Comparison of ENCODE assay signal across 11 cellular contexts in genomic region chr19:18093439-18094161, GRCh38. TPM values are rescaled to one million over a fixed set of nuclear protein-coding genes. Genes with fewer than 3 reads are reported as not detected.
A peak's percentile ranks its signal among the peaks of the same experiment; 100 is the strongest.
DNase-seq lines count a peak whose midpoint lies in the region; ATAC-seq and TF ChIP-seq lines count a peak whose summit lies in the region.
"Had no signal": no experiment of that assay in that cellular context is flagged by ENCODE, and none has a peak within 500 bp of the region (broad histone marks: within the 10 kb centered on the region; RNA-seq: fewer than 3 reads in every experiment).

No MANE protein-coding gene starts in this region.

- no peak for ATAC-seq in activated naive CD8-positive, alpha-beta T cell treated with anti-CD3 and anti-CD28 coated beads, Interleukin-2, amount 50 U/mL, for 24 hours

- TF ChIP-seq CTCF in hepatocyte (IDR thresholded peaks at IDR 0.05; ENCODE audit: poor library complexity) (no peak), neural progenitor cell (IDR thresholded peaks at IDR 0.05) (no peak)

- no peaks in the 10 kb centered on the region for H4K20me1 ChIP-seq in hepatocyte (ENCODE audit: insufficient read depth, poor library complexity, severe bottlenecking)
- no peaks in the 10 kb centered on the region for H4K20me1 ChIP-seq in neural progenitor cell (ENCODE audit: low read depth)
- H4K20me1 ChIP-seq: BLaER1 treated with 17β-estradiol and CSF1 and Interleukin-3, amounts not matched to agents 10 nM and 100 nM had no signal

- H3K9me3 ChIP-seq in hepatocyte (ENCODE audit: low read depth) (no peaks in the 10 kb centered on the region), neural progenitor cell (ENCODE audit: low read depth) (no peaks in the 10 kb centered on the region)
- H3K9me3 ChIP-seq: BLaER1 treated with 17β-estradiol and CSF1 and Interleukin-3, amounts not matched to agents 10 nM and 100 nM had no signal

- no peaks in the 10 kb centered on the region for H3K9me2 ChIP-seq in hepatocyte (replicated peaks; ENCODE audit: insufficient read depth)

- H3K27ac Mint-ChIP-seq in activated naive CD8-positive, alpha-beta T cell = peak overlapping the region; percentile 22
- no peak overlapping the region for H3K27ac Mint-ChIP-seq in activated naive CD8-positive, alpha-beta T cell treated with anti-CD3 and anti-CD28 coated beads, Interleukin-2, amount 50 U/mL, for 24 hours
- no peak overlapping the region for H3K27ac Mint-ChIP-seq in neural progenitor cell

- H3K79me2 ChIP-seq in hepatocyte = no peaks in the 10 kb centered on the region
- no peaks in the 10 kb centered on the region for H3K79me2 ChIP-seq in neural progenitor cell (ENCODE audit: low read depth)
- H3K79me2 ChIP-seq: parathyroid adenoma had no signal

- H3K4me3 ChIP-seq in hepatocyte (no peak overlapping the region), neural progenitor cell (no peak overlapping the region)
- H3K4me3 ChIP-seq: BLaER1 treated with 17β-estradiol and CSF1 and Interleukin-3, amounts not matched to agents 10 nM and 100 nM; cardiac muscle cell had no signal

- WGBS in hepatocyte (ENCODE audit: low lambda C conversion rate, missing lambda C conversion rate) = 81% methylated on average over 6 of the region's 6 CpGs

- H2AFZ ChIP-seq in hepatocyte (no peak overlapping the region), neural progenitor cell (replicated peaks) (no peak overlapping the region)
- H2AFZ ChIP-seq: parathyroid adenoma had no signal

- H3K27ac ChIP-seq in hepatocyte = no peak overlapping the region
- no peak overlapping the region for H3K27ac ChIP-seq in neural progenitor cell
- H3K27ac ChIP-seq: BLaER1 treated with 17β-estradiol and CSF1 and Interleukin-3, amounts not matched to agents 10 nM and 100 nM; cardiac muscle cell; parathyroid adenoma had no signal

- H3K36me3 ChIP-seq in hepatocyte (replicated peaks; ENCODE audit: insufficient read depth, low read depth) (no peaks in the 10 kb centered on the region), neural progenitor cell (no peaks in the 10 kb centered on the region)
- H3K36me3 ChIP-seq: BLaER1 treated with 17β-estradiol and CSF1 and Interleukin-3, amounts not matched to agents 10 nM and 100 nM; cardiac muscle cell had no signal

- peaks cover 47% of the 10 kb centered on the region for H3K4me1 Mint-ChIP-seq in activated naive CD8-positive, alpha-beta T cell (ENCODE audit: low read depth)
- H3K4me1 Mint-ChIP-seq in activated naive CD8-positive, alpha-beta T cell treated with anti-CD3 and anti-CD28 coated beads, Interleukin-2, amount 50 U/mL, for 24 hours = peaks cover 57% of the 10 kb centered on the region
- H3K4me1 Mint-ChIP-seq in neural progenitor cell = peaks cover 14% of the 10 kb centered on the region

- H3K4me1 ChIP-seq in hepatocyte (ENCODE audit: insufficient read depth) (peaks cover 5% of the 10 kb centered on the region), neural progenitor cell (no peaks in the 10 kb centered on the region)

- H3K4me2 ChIP-seq in hepatocyte (no peak overlapping the region), neural progenitor cell (no peak overlapping the region)

- H3K27me3 Mint-ChIP-seq in activated naive CD8-positive, alpha-beta T cell = no peaks in the 10 kb centered on the region
- H3K27me3 Mint-ChIP-seq in activated naive CD8-positive, alpha-beta T cell treated with anti-CD3 and anti-CD28 coated beads, Interleukin-2, amount 50 U/mL, for 24 hours = no peaks in the 10 kb centered on the region
- H3K27me3 Mint-ChIP-seq in neural progenitor cell (ENCODE audit: insufficient read depth, low read depth) = peaks cover 6% of the 10 kb centered on the region

- H3F3A ChIP-seq in neural progenitor cell (ENCODE audit: low read depth) = peaks cover 12% of the 10 kb centered on the region

- no peaks in the 10 kb centered on the region for H3K9me3 Mint-ChIP-seq in activated naive CD8-positive, alpha-beta T cell (ENCODE audit: low read depth)
- no peaks in the 10 kb centered on the region for H3K9me3 Mint-ChIP-seq in activated naive CD8-positive, alpha-beta T cell treated with anti-CD3 and anti-CD28 coated beads, Interleukin-2, amount 50 U/mL, for 24 hours
- no peaks in the 10 kb centered on the region for H3K9me3 Mint-ChIP-seq in neural progenitor cell

- peaks cover 2% of the 10 kb centered on the region for H3K36me3 Mint-ChIP-seq in activated naive CD8-positive, alpha-beta T cell
- H3K36me3 Mint-ChIP-seq in activated naive CD8-positive, alpha-beta T cell treated with anti-CD3 and anti-CD28 coated beads, Interleukin-2, amount 50 U/mL, for 24 hours (ENCODE audit: low read depth) = no peaks in the 10 kb centered on the region
- no peaks in the 10 kb centered on the region for H3K36me3 Mint-ChIP-seq in neural progenitor cell

- H3K27me3 ChIP-seq in hepatocyte (peaks cover 8% of the 10 kb centered on the region), neural progenitor cell (peaks cover 16% of the 10 kb centered on the region)
- H3K27me3 ChIP-seq: BLaER1 treated with 17β-estradiol and CSF1 and Interleukin-3, amounts not matched to agents 10 nM and 100 nM had no signal

- no peak for DNase-seq in activated naive CD8-positive, alpha-beta T cell treated with anti-CD3 and anti-CD28 coated beads, Interleukin-2, amount 50 U/mL, for 24 hours
- DNase-seq in NCI-H524 treated with DMSO at 0.1 percent for 48 hours (lab: John Stamatoyannopoulos, UW) (peak; percentile 59), cerebellar cortex (ENCODE audit: low spot score) (peak; percentile 70), GOT3 (lab: John Stamatoyannopoulos, UW) (no peak), hepatocyte (ENCODE audit: low spot score) (no peak), DMS79 (lab: John Stamatoyannopoulos, UW) (no peak), neural progenitor cell (ENCODE audit: low spot score) (no peak)

- no peak overlapping the region for H3K4me3 Mint-ChIP-seq in activated naive CD8-positive, alpha-beta T cell
- H3K4me3 Mint-ChIP-seq in activated naive CD8-positive, alpha-beta T cell treated with anti-CD3 and anti-CD28 coated beads, Interleukin-2, amount 50 U/mL, for 24 hours = no peak overlapping the region
- no peak overlapping the region for H3K4me3 Mint-ChIP-seq in neural progenitor cell

- no peak overlapping the region for H3K9ac ChIP-seq in neural progenitor cell
- H3K9ac ChIP-seq: BLaER1 treated with 17β-estradiol and CSF1 and Interleukin-3, amounts not matched to agents 10 nM and 100 nM; parathyroid adenoma had no signal

RNA-seq across cellular contexts. Expression of gene MAST3, which starts 4.0 kb away (rescaled TPM):
- total RNA-seq in hepatocyte (5.5 and 9.7 TPM in 2 replicates), neural progenitor cell (ENCODE audit: low replicate concordance) (2.1 and 5.1 TPM in 2 replicates)
- 10.3 and 11.1 TPM in 2 replicates for polyA plus RNA-seq in hepatocyte

RNA-seq across cellular contexts. Expression of gene IL12RB1, which starts 6.9 kb away (rescaled TPM):
- not detected in 2 replicates for total RNA-seq in hepatocyte
- not detected in 2 replicates for polyA plus RNA-seq in hepatocyte
- total RNA-seq in neural progenitor cell (ENCODE audit: low replicate concordance) = not detected in 2 replicates
- total RNA-seq: cardiac muscle cell had no signal
- polyA plus RNA-seq: cardiac muscle cell had no signal

RNA-seq across cellular contexts. Expression of gene PIK3R2, which starts 59.4 kb away (rescaled TPM):
- total RNA-seq in hepatocyte (29.9 and 38.7 TPM in 2 replicates), neural progenitor cell (ENCODE audit: low replicate concordance) (21.4 and 41.8 TPM in 2 replicates)
- 49.5 and 52.2 TPM in 2 replicates for polyA plus RNA-seq in hepatocyte

Comparison
In these comparisons a context has a peak if more than half of its experiments do, and no peak if none do; other contexts are left out.
1. DNase-seq: peak in NCI-H524 treated with DMSO at 0.1 percent for 48 hours (single experiment) and cerebellar cortex (single experiment); none in activated naive CD8-positive, alpha-beta T cell treated with anti-CD3 and anti-CD28 coated beads, Interleukin-2, amount 50 U/mL, for 24 hours (single experiment), GOT3 (single experiment), hepatocyte (single experiment), DMS79 (single experiment) and neural progenitor cell (single experiment).